In genomic region chr6:35015476-35015875, GRCh38 we compare ENCODE assay signal across 18 cellular contexts.
DNase-seq lines count a peak whose midpoint lies in the region; ATAC-seq, FAIRE-seq and TF ChIP-seq lines count a peak whose summit lies in the region.
"Had no signal": no experiment of that assay in that cellular context is flagged by ENCODE, and none has a peak within 500 bp of the region (broad histone marks: within the 10 kb centered on the region; RNA-seq: fewer than 3 reads in every experiment).

No MANE protein-coding gene starts in this region.

- H3K4me3 ChIP-seq in BLaER1 treated with 17β-estradiol and CSF1 and Interleukin-3, amounts not matched to agents 10 nM and 100 nM, result no peak overlapping the region
- H3K4me3 ChIP-seq in Peyer's patch (no peak overlapping the region), mesenchymal stem cell (ENCODE audit: insufficient read depth in 1 of 2, low read depth in 1 of 2, low read length in 2 of 2) (no peak overlapping the region), stomach smooth muscle (ENCODE audit: low read length in 2 of 2) (peak overlapping the region in 1 of 2 donors; percentile 29), pancreas (no peak overlapping the region), H7 (ENCODE audit: insufficient read depth, low read depth, low read length) (no peak overlapping the region)
- H3K4me3 ChIP-seq: coronary artery, GM12878 had no signal

- no peak overlapping the region for H2BK15ac ChIP-seq in mesenchymal stem cell (ENCODE audit: low read depth, poor library complexity, severe bottlenecking)

- H4K20me1 ChIP-seq in BLaER1 treated with 17β-estradiol and CSF1 and Interleukin-3, amounts not matched to agents 10 nM and 100 nM, result peaks cover 0 to 12% (median 0%) of the 10 kb centered on the region in 11 experiments; a peak in 4 of 22 replicates

- TF ChIP-seq POLR2A in Peyer's patch (IDR thresholded peaks at IDR 0.05), result no peak

- ATAC-seq in pancreas, result no peak
- ATAC-seq: GM12878; naive thymus-derived CD4-positive, alpha-beta T cell; T-helper 17 cell had no signal

- no peak overlapping the region for H4K91ac ChIP-seq in mesenchymal stem cell (ENCODE audit: low read length)

- TF ChIP-seq CTCF in Peyer's patch (IDR thresholded peaks at IDR 0.05), result no peak
- no peak for TF ChIP-seq CTCF in pancreas (IDR thresholded peaks at IDR 0.05)

- peak overlapping the region in 5 of 11 experiments; percentile 49 to 65 (median 58); a peak in 8 of 22 replicates for H3K27ac ChIP-seq in BLaER1 treated with 17β-estradiol and CSF1 and Interleukin-3, amounts not matched to agents 10 nM and 100 nM
- peak overlapping the region; percentile 14 to 90 (median 39) for H3K27ac ChIP-seq in Peyer's patch
- H3K27ac ChIP-seq in mesenchymal stem cell (ENCODE audit: low read length, poor library complexity, severe bottlenecking), result no peak overlapping the region
- peak overlapping the region; percentile 99 for H3K27ac ChIP-seq in stomach smooth muscle (ENCODE audit: low read length)
- peak overlapping the region in 1 of 4 donors; percentile 7 for H3K27ac ChIP-seq in pancreas

- no peak overlapping the region for H2AFZ ChIP-seq in mesenchymal stem cell (ENCODE audit: low read depth, low read length)

- no peaks in the 10 kb centered on the region for H3K9me3 ChIP-seq in BLaER1 treated with 17β-estradiol and CSF1 and Interleukin-3, amounts not matched to agents 10 nM and 100 nM (replicated peaks in 1 of 11)
- H3K9me3 ChIP-seq in Peyer's patch (no peaks in the 10 kb centered on the region), mesenchymal stem cell (ENCODE audit: control insufficient read depth, low read length) (no peaks in the 10 kb centered on the region), stomach smooth muscle (ENCODE audit: control insufficient read depth in 2 of 2, low read length in 2 of 2) (no peaks in the 10 kb centered on the region), pancreas (no peaks in the 10 kb centered on the region)

- no peak overlapping the region for H3K23ac ChIP-seq in mesenchymal stem cell (ENCODE audit: low read length in 2 of 2)

- no peak overlapping the region for H2AK5ac ChIP-seq in mesenchymal stem cell (ENCODE audit: low read length, severe bottlenecking)

- peak overlapping the region in 1 of 2 experiments; percentile 8 for H2BK12ac ChIP-seq in mesenchymal stem cell (ENCODE audit: low read length in 2 of 2)

- H3K4me2 ChIP-seq in BLaER1 treated with 17β-estradiol and CSF1 and Interleukin-3, amounts not matched to agents 10 nM and 100 nM, result peak overlapping the region in 6 of 11 experiments; percentile 70 to 83 (median 76); a peak in 10 of 22 replicates
- no peak overlapping the region for H3K4me2 ChIP-seq in mesenchymal stem cell (ENCODE audit: low read length, poor library complexity, severe bottlenecking)

- no peak overlapping the region for H3K4ac ChIP-seq in mesenchymal stem cell (ENCODE audit: low read depth in 1 of 2, low read length in 2 of 2)

- peaks cover 17% of the 10 kb centered on the region for H3K79me1 ChIP-seq in mesenchymal stem cell (replicated peaks; ENCODE audit: low read length, poor library complexity, severe bottlenecking)

- H3K14ac ChIP-seq in mesenchymal stem cell (ENCODE audit: low read length in 2 of 2), result no peak overlapping the region

- H3K36me3 ChIP-seq in BLaER1 treated with 17β-estradiol and CSF1 and Interleukin-3, amounts not matched to agents 10 nM and 100 nM, result peaks cover 23 to 74% (median 28%) of the 10 kb centered on the region in 11 experiments
- H3K36me3 ChIP-seq in Peyer's patch, result peaks cover 0 to 10% (median 0%) of the 10 kb centered on the region in 3 donors
- H3K36me3 ChIP-seq in mesenchymal stem cell (ENCODE audit: control insufficient read depth in 1 of 2, insufficient read depth in 2 of 2, low read depth in 1 of 2, low read length in 2 of 2), result peaks cover 0 to 8% of the 10 kb centered on the region in 2 experiments
- H3K36me3 ChIP-seq in stomach smooth muscle (ENCODE audit: control insufficient read depth in 2 of 2, insufficient read depth in 2 of 2, low read length in 2 of 2), result no peaks in the 10 kb centered on the region
- no peaks in the 10 kb centered on the region for H3K36me3 ChIP-seq in pancreas
- H3K36me3 ChIP-seq in H7 (replicated peaks; ENCODE audit: control insufficient read depth, insufficient read depth, low read length), result peaks cover 3% of the 10 kb centered on the region

- no peak overlapping the region for H3K9ac ChIP-seq in BLaER1 treated with 17β-estradiol and CSF1 and Interleukin-3, amounts not matched to agents 10 nM and 100 nM
- H3K9ac ChIP-seq in mesenchymal stem cell (ENCODE audit: low read length), result no peak overlapping the region
- peak overlapping the region in 1 of 2 donors; percentile 36 for H3K9ac ChIP-seq in stomach smooth muscle (ENCODE audit: low read length in 2 of 2)

- WGBS in mesenchymal stem cell, result 82% methylated on average over 4 of the region's 4 CpGs
- WGBS in pancreas, 2 donors, result 91 to 94% methylated on average over 4 of the region's 4 CpGs

- peak overlapping the region in 1 of 2 experiments; percentile 55 for H3K18ac ChIP-seq in mesenchymal stem cell (ENCODE audit: low read depth in 1 of 2, low read length in 2 of 2)

- no peak overlapping the region for H2BK5ac ChIP-seq in mesenchymal stem cell (ENCODE audit: low read depth, low read length, poor library complexity, severe bottlenecking)

- FAIRE-seq in pancreas (lab: Jason Lieb, UNC), result no peak
- FAIRE-seq: endothelial cell of umbilical vein, G401.6, GM12878 had no signal

- intact Hi-C loops in pancreas (cut with DNase I), result no loop called here

- no peaks in the 10 kb centered on the region for H3K27me3 ChIP-seq in BLaER1 treated with 17β-estradiol and CSF1 and Interleukin-3, amounts not matched to agents 10 nM and 100 nM
- H3K27me3 ChIP-seq in Peyer's patch (no peaks in the 10 kb centered on the region), mesenchymal stem cell (ENCODE audit: control insufficient read depth in 1 of 2, insufficient read depth in 1 of 2, low read length in 2 of 2) (no peaks in the 10 kb centered on the region), stomach smooth muscle (ENCODE audit: control insufficient read depth in 1 of 2, insufficient read depth in 2 of 2, low read length in 2 of 2) (no peaks in the 10 kb centered on the region), pancreas (no peaks in the 10 kb centered on the region), H7 (ENCODE audit: control insufficient read depth, insufficient read depth, low read length) (no peaks in the 10 kb centered on the region)

- DNase-seq in Peyer's patch (no peak), mesenchymal stem cell (no peak), pancreas (no peak), T-helper 2 cell (no peak), H7 (no peak), NCI-H1417 treated with DMSO at 0.1 percent for 48 hours (lab: John Stamatoyannopoulos, UW) (no peak)
- DNase-seq: activated effector memory CD4-positive, alpha-beta T cell treated with anti-CD3 and anti-CD28 coated beads, Interleukin-2, amount 50 U/mL, for 16 hours; naive thymus-derived CD4-positive, alpha-beta T cell; NCI-H187; NCI-H446 treated with DMSO at 0.1 percent for 48 hours; SHP77; T-helper 17 cell had no signal

- peak overlapping the region; percentile 47 for H4K8ac ChIP-seq in mesenchymal stem cell (ENCODE audit: low read length)

- H3K4me1 ChIP-seq in BLaER1 treated with 17β-estradiol and CSF1 and Interleukin-3, amounts not matched to agents 10 nM and 100 nM, result peaks cover 10 to 28% (median 22%) of the 10 kb centered on the region in 10 experiments
- peaks cover 0 to 8% (median 0%) of the 10 kb centered on the region in 4 donors for H3K4me1 ChIP-seq in Peyer's patch
- H3K4me1 ChIP-seq in mesenchymal stem cell (ENCODE audit: control insufficient read depth, insufficient read depth, low read depth, low read length), result peaks cover 9% of the 10 kb centered on the region
- H3K4me1 ChIP-seq in stomach smooth muscle (ENCODE audit: control insufficient read depth, insufficient read depth, low read length), result peaks cover 52% of the 10 kb centered on the region
- H3K4me1 ChIP-seq in pancreas, result no peaks in the 10 kb centered on the region

- no peak overlapping the region for H2BK120ac ChIP-seq in mesenchymal stem cell (ENCODE audit: low read depth, low read length)
